Comparison of ENCODE assay signal across 20 cellular contexts in genomic region chr19:16522559-16523377, GRCh38. TPM values are rescaled to one million over a fixed set of nuclear protein-coding genes. Genes with fewer than 3 reads are reported as not detected.
DNase-seq lines count a peak whose midpoint lies in the region; ATAC-seq, FAIRE-seq and TF ChIP-seq lines count a peak whose summit lies in the region.
"Had no signal": no experiment of that assay in that cellular context is flagged by ENCODE, and none has a peak within 500 bp of the region (broad histone marks: within the 10 kb centered on the region; RNA-seq: fewer than 3 reads in every experiment).

No MANE protein-coding gene starts in this region.

- no peaks in the 10 kb centered on the region for H3K9me3 ChIP-seq in GM12878 (replicated peaks; ENCODE audit: control insufficient read depth, insufficient read depth, low read length)
- H3K9me3 ChIP-seq: Peyer's patch had no signal

- H3K4me3 ChIP-seq in GM12878 = no peak overlapping the region
- H3K4me3 ChIP-seq: GM23248, Peyer's patch had no signal

- BruUV-seq in GM12878 (replicated peaks; lab: Mats Ljungman, UMichigan) = no TSS peak

- no peaks in the 10 kb centered on the region for H3K27me3 ChIP-seq in GM12878 (replicated peaks in 1 of 2; ENCODE audit: control insufficient read depth in 2 of 2, insufficient read depth in 2 of 2, low read length in 1 of 2)
- H3K27me3 ChIP-seq: Peyer's patch had no signal

- no peak overlapping the region for H3K27ac ChIP-seq in GM12878 (ENCODE audit: control insufficient read depth, insufficient read depth)
- H3K27ac ChIP-seq: C4-2B, GM23248, Peyer's patch had no signal

- H3K27me3 Mint-ChIP-seq in CD14-positive monocyte (ENCODE audit: low read depth in 3 of 3) = no peaks in the 10 kb centered on the region

- TF ChIP-seq EP300 in GM12878 (IDR thresholded peaks at IDR 0.05; ENCODE audit: borderline replicate concordance in 1 of 2, control insufficient read depth in 1 of 2, low read depth in 2 of 2, low read length in 2 of 2) = no peak

- in situ Hi-C loops in GM12878 (cut with MboI) = no loop called here
- in situ Hi-C loops in KBM-7 (cut with MboI; ENCODE audit: low pct_unique_long_range_greater_than_20kb, low sequenced_read_pairs) = no loop called here

- CTCF ChIA-PET in GM12878 (lab: Yijun Ruan, JAX) = interaction anchor here (0.6 kb wide), 1 partner anchor 8 kb away, joined by 3 read pairs; no protein-coding TSS in a partner anchor

- POLR2A ChIA-PET in GM12878 (lab: Charles Lee) = interaction anchor here (0.5 kb wide), 1 partner anchor 537 kb away, joined by 4 read pairs; no protein-coding TSS in a partner anchor

- RAD21 ChIA-PET in GM12878 (lab: Charles Lee; ENCODE audit: unreplicated experiment) = no interaction called here

- no peak for TF ChIP-seq CTCF in GM12878 (IDR thresholded peaks at IDR 0.05 in 2 of 3, conservative IDR thresholded peaks at IDR 0.05 in 1 of 3; ENCODE audit: control insufficient read depth in 2 of 3, extremely low read depth in 1 of 3, insufficient read depth in 1 of 3, low read depth in 3 of 3, low read length in 3 of 3)
- TF ChIP-seq CTCF in CD14-positive monocyte (IDR thresholded peaks at IDR 0.05) = no peak

- 95% methylated on average over 25 of the region's 25 CpGs for WGBS in GM12878 (ENCODE audit: insufficient coverage, insufficient replicate concordance, low lambda C conversion rate, missing lambda C conversion rate)

- H4K20me1 ChIP-seq in GM12878 (ENCODE audit: control insufficient read depth, insufficient read depth) = no peaks in the 10 kb centered on the region

- no peak overlapping the region for H2AFZ ChIP-seq in GM12878 (ENCODE audit: control insufficient read depth, low read depth, low read length)
- H2AFZ ChIP-seq: GM23248 had no signal

- ATAC-seq in GM12878 = no peak
- ATAC-seq: Right ventricle myocardium inferior had no signal

- intact Hi-C loops in GM12878 (cut with micrococcal nuclease; ENCODE audit: unreplicated experiment) = no loop called here
- intact Hi-C loops in CD14-positive monocyte (cut with micrococcal nuclease) = no loop called here

- DNase-seq in 8988T (peak; percentile 18), D341Med (ENCODE audit: low spot score) (peak; percentile 30), GM12878 (ENCODE audit: low read depth, low spot score) (no peak), KBM-7 (no peak), CD14-positive monocyte (ENCODE audit: low spot score) (no peak)
- DNase-seq: ACHN; AML-193; GM23248; HCEC 1CT; NCI-H1105 treated with DMSO at 0.1 percent for 48 hours; NCI-H1694 treated with DMSO at 0.1 percent for 48 hours; NCI-H2107; NCI-H510A; NCI-H748 treated with DMSO at 0.1 percent for 48 hours; NK-92 treated with Interleukin-12 subunit alpha and Interleukin-12 subunit beta, amount 100 ng/mL, for 24 hours; Peyer's patch had no signal

- TF ChIP-seq RAD21 in GM12878 (IDR thresholded peaks at IDR 0.05; ENCODE audit: insufficient read depth, low read depth, low read length) = no peak

- peaks cover 0 to 4% (median 0%) of the 10 kb centered on the region in 7 donors for H3K9me3 Mint-ChIP-seq in CD14-positive monocyte

- no peak for FAIRE-seq in GM12878 (lab: Jason Lieb, UNC)
- FAIRE-seq: G401.6, GM19239 had no signal

- H3K36me3 ChIP-seq in GM12878 (ENCODE audit: control insufficient read depth in 2 of 2, insufficient read depth in 2 of 2, low read length in 1 of 2) = peaks cover 33 to 69% of the 10 kb centered on the region in 2 experiments

- peak; percentile 49; the same call in 1 of the 2 replicates for TF ChIP-seq POLR2A in GM12878 (IDR thresholded peaks at IDR 0.05; ENCODE audit: low read depth, low read length)

- H3K36me3 Mint-ChIP-seq in CD14-positive monocyte = peaks cover 76 to 99% of the 10 kb centered on the region in 2 donors

- no peaks in the 10 kb centered on the region for H3K79me2 ChIP-seq in GM12878 (ENCODE audit: control insufficient read depth, insufficient read depth, low read length)

- H3K4me1 ChIP-seq in GM12878 (ENCODE audit: control insufficient read depth, insufficient read depth, low read length) = no peaks in the 10 kb centered on the region
- H3K4me1 ChIP-seq: Peyer's patch had no signal

- peak overlapping the region in 1 of 7 donors; percentile 40 for H3K27ac Mint-ChIP-seq in CD14-positive monocyte

- SMC1A ChIA-PET in GM12878 (lab: Charles Lee; ENCODE audit: uncharacterized antibody, unreplicated experiment) = interaction anchor here (1.1 kb wide), 1 partner anchor 7 kb away, joined by 3 read pairs; no protein-coding TSS in a partner anchor

- no peaks in the 10 kb centered on the region for H3K4me1 Mint-ChIP-seq in CD14-positive monocyte

- no peak overlapping the region for H3K4me3 Mint-ChIP-seq in CD14-positive monocyte

- H3K9ac ChIP-seq in GM12878 (ENCODE audit: control insufficient read depth, insufficient read depth, low read length) = no peak overlapping the region
- H3K9ac ChIP-seq: GM23248 had no signal

- H3K4me2 ChIP-seq in GM12878 (ENCODE audit: control insufficient read depth, insufficient read depth) = no peak overlapping the region

RNA-seq across cellular contexts. Expression of gene CHERP, which starts 19.5 kb away (rescaled TPM):
- 47.2 and 55.4 TPM in 2 replicates for total RNA-seq in GM12878 (2013; cell fraction: nucleolus; rRNA removed)
- total RNA-seq in GM12878 (2014; rRNA removed) (3.6 and 4.9 TPM in 2 replicates), GM12878 (2014; rRNA removed; fragmentation: Illumina TruSeq; extraction: Trizol) (6.8 and 7.2 TPM in 2 replicates), GM12878 (2021) (57.5 and 65.3 TPM in 2 replicates)
- 13.6 TPM for polyA plus RNA-seq in GM12878 (2011; ENCODE audit: low read depth)
- polyA plus RNA-seq in GM12878 (2011; rRNA removed) (3.2 and 5.1 TPM in 2 replicates), GM12878 (2014; fragmentation: Illumina TruSeq; extraction: Trizol) (3.5 and 17.6 TPM in 2 replicates), GM12878 (2014; fragmentation: Nextera tagmentation; extraction: Ambion mirVana) (1 to 10 TPM in 1 of 2 experiments, under 1 TPM in 1; 0.66 to 1.7 TPM), GM12878 (2014; rRNA removed) (24.0 and 42.2 TPM in 2 replicates), GM12878 (2016; fragmentation: Nextera tagmentation; extraction: Ambion mirVana) (10 to 100 TPM; 47.1 to 49.4 TPM), CD14-positive monocyte (1 to 10 TPM; 3.2 to 5.3 TPM)
- polyA plus RNA-seq in GM12878 (2011; cell fraction: cytosol; rRNA removed) = 7.8 and 8.6 TPM in 2 replicates
- 45.6 and 76.2 TPM in 2 replicates for polyA plus RNA-seq in GM12878 (2011; cell fraction: nucleus; rRNA removed)
- polyA plus RNA-seq in GM12878 (2012) = 34.7 and 37.6 TPM in 2 replicates
- polyA minus RNA-seq in GM12878 (2011; rRNA and poly(A)+ RNA removed) = 4.5 and 8.6 TPM in 2 replicates
- polyA minus RNA-seq in GM12878 (2011; cell fraction: cytosol; rRNA and poly(A)+ RNA removed) = 9.5 and 14.8 TPM in 2 replicates
- polyA minus RNA-seq in GM12878 (2011; cell fraction: nucleus; rRNA and poly(A)+ RNA removed) = 15.5 and 27.3 TPM in 2 replicates

RNA-seq across cellular contexts. Expression of gene C19orf44, which starts 26.6 kb away (rescaled TPM):
- 21.6 and 25.8 TPM in 2 replicates for total RNA-seq in GM12878 (2013; cell fraction: nucleolus; rRNA removed)
- total RNA-seq in GM12878 (2014; rRNA removed) = 2.0 and 2.1 TPM in 2 replicates
- 2.7 and 3.3 TPM in 2 replicates for total RNA-seq in GM12878 (2014; rRNA removed; fragmentation: Illumina TruSeq; extraction: Trizol)
- 3.1 and 3.8 TPM in 2 replicates for total RNA-seq in GM12878 (2021)
- polyA plus RNA-seq in GM12878 (2011; ENCODE audit: low read depth) = 0.84 TPM
- polyA plus RNA-seq in GM12878 (2011; rRNA removed) = 2.5 and 3.0 TPM in 2 replicates
- 3.5 and 3.7 TPM in 2 replicates for polyA plus RNA-seq in GM12878 (2011; cell fraction: cytosol; rRNA removed)
- polyA plus RNA-seq in GM12878 (2011; cell fraction: nucleus; rRNA removed) = 8.7 and 9.7 TPM in 2 replicates
- 3.8 and 4.0 TPM in 2 replicates for polyA plus RNA-seq in GM12878 (2012)
- 3.6 and 5.2 TPM in 2 replicates for polyA plus RNA-seq in GM12878 (2014; fragmentation: Illumina TruSeq; extraction: Trizol)
- under 1 TPM; 0.26 to 0.31 TPM for polyA plus RNA-seq in GM12878 (2014; fragmentation: Nextera tagmentation; extraction: Ambion mirVana)
- 4.1 and 5.4 TPM in 2 replicates for polyA plus RNA-seq in GM12878 (2014; rRNA removed)
- polyA plus RNA-seq in GM12878 (2016; fragmentation: Nextera tagmentation; extraction: Ambion mirVana) = 1 to 10 TPM; 3.9 to 4.0 TPM
- 1.3 and 2.3 TPM in 2 replicates for polyA minus RNA-seq in GM12878 (2011; rRNA and poly(A)+ RNA removed)
- polyA minus RNA-seq in GM12878 (2011; cell fraction: cytosol; rRNA and poly(A)+ RNA removed) = 2.5 and 3.3 TPM in 2 replicates
- 2.7 and 3.9 TPM in 2 replicates for polyA minus RNA-seq in GM12878 (2011; cell fraction: nucleus; rRNA and poly(A)+ RNA removed)
- polyA plus RNA-seq in CD14-positive monocyte = under 1 TPM in 1 of 2 donors, not detected in 1; 0.58 TPM

RNA-seq across cellular contexts. Expression of gene CALR3, which starts 26.8 kb away (rescaled TPM):
- total RNA-seq in GM12878 (2013; cell fraction: nucleolus; rRNA removed) = not detected in 2 replicates
- total RNA-seq in GM12878 (2014; rRNA removed) (0.11 TPM in 2 replicates), GM12878 (2014; rRNA removed; fragmentation: Illumina TruSeq; extraction: Trizol) (0.18 and 0.45 TPM in 2 replicates), GM12878 (2021) (0.19 TPM in 1 of 2 replicates, not detected in the other)
- polyA plus RNA-seq in GM12878 (2011; ENCODE audit: low read depth) = not detected
- polyA plus RNA-seq in GM12878 (2011; rRNA removed) (0.05 TPM in 1 of 2 replicates, not detected in the other), GM12878 (2014; fragmentation: Illumina TruSeq; extraction: Trizol) (0.35 and 0.43 TPM in 2 replicates), GM12878 (2014; fragmentation: Nextera tagmentation; extraction: Ambion mirVana) (under 1 TPM; 0.10 to 0.13 TPM), GM12878 (2014; rRNA removed) (0.12 and 0.14 TPM in 2 replicates), GM12878 (2016; fragmentation: Nextera tagmentation; extraction: Ambion mirVana) (under 1 TPM in 1 of 2 experiments, not detected in 1; 0.31 TPM), CD14-positive monocyte (not detected)
- polyA plus RNA-seq in GM12878 (2011; cell fraction: cytosol; rRNA removed) = 0.06 TPM in 1 of 2 replicates, not detected in the other
- polyA plus RNA-seq in GM12878 (2011; cell fraction: nucleus; rRNA removed) = not detected in 2 replicates
- polyA plus RNA-seq in GM12878 (2012) = not detected in 2 replicates
- polyA minus RNA-seq in GM12878 (2011; rRNA and poly(A)+ RNA removed) = not detected in 2 replicates
- polyA minus RNA-seq in GM12878 (2011; cell fraction: cytosol; rRNA and poly(A)+ RNA removed) = not detected in 2 replicates
- polyA minus RNA-seq in GM12878 (2011; cell fraction: nucleus; rRNA and poly(A)+ RNA removed) = not detected in 2 replicates
- total RNA-seq: GM23248, Peyer's patch, Right ventricle myocardium inferior had no signal
- polyA plus RNA-seq: GM23248 had no signal

RNA-seq across cellular contexts. Expression of gene SLC35E1, which starts 49.4 kb away (rescaled TPM):
- 130 and 131 TPM in 2 replicates for total RNA-seq in GM12878 (2013; cell fraction: nucleolus; rRNA removed)
- total RNA-seq in GM12878 (2014; rRNA removed) (24.7 and 26.5 TPM in 2 replicates), GM12878 (2014; rRNA removed; fragmentation: Illumina TruSeq; extraction: Trizol) (20.1 and 20.4 TPM in 2 replicates), GM12878 (2021) (30.9 and 33.7 TPM in 2 replicates)
- 23.4 TPM for polyA plus RNA-seq in GM12878 (2011; ENCODE audit: low read depth)
- polyA plus RNA-seq in GM12878 (2011; rRNA removed) (28.7 and 37.7 TPM in 2 replicates), GM12878 (2014; fragmentation: Illumina TruSeq; extraction: Trizol) (20.5 and 23.8 TPM in 2 replicates), GM12878 (2014; fragmentation: Nextera tagmentation; extraction: Ambion mirVana) (10 to 100 TPM; 11.3 to 15.1 TPM), GM12878 (2014; rRNA removed) (19.6 and 26.7 TPM in 2 replicates), GM12878 (2016; fragmentation: Nextera tagmentation; extraction: Ambion mirVana) (10 to 100 TPM; 12.6 to 20.0 TPM), CD14-positive monocyte (10 to 100 TPM; 12.1 to 13.5 TPM)
- polyA plus RNA-seq in GM12878 (2011; cell fraction: cytosol; rRNA removed) = 42.7 and 47.6 TPM in 2 replicates
- polyA plus RNA-seq in GM12878 (2011; cell fraction: nucleus; rRNA removed) = 45.6 and 46.8 TPM in 2 replicates
- polyA plus RNA-seq in GM12878 (2012) = 32.1 and 35.8 TPM in 2 replicates
- polyA minus RNA-seq in GM12878 (2011; rRNA and poly(A)+ RNA removed) = 96.4 and 132 TPM in 2 replicates
- polyA minus RNA-seq in GM12878 (2011; cell fraction: cytosol; rRNA and poly(A)+ RNA removed) = 29.0 and 31.5 TPM in 2 replicates
- 27.3 and 43.1 TPM in 2 replicates for polyA minus RNA-seq in GM12878 (2011; cell fraction: nucleus; rRNA and poly(A)+ RNA removed)

RNA-seq across cellular contexts. Expression of gene EPS15L1, which starts 51.0 kb away (rescaled TPM):
- 105 and 117 TPM in 2 replicates for total RNA-seq in GM12878 (2013; cell fraction: nucleolus; rRNA removed)
- total RNA-seq in GM12878 (2014; rRNA removed) (11.3 and 11.4 TPM in 2 replicates), GM12878 (2014; rRNA removed; fragmentation: Illumina TruSeq; extraction: Trizol) (15.9 and 16.7 TPM in 2 replicates), GM12878 (2021) (43.5 and 50.4 TPM in 2 replicates)
- 14.0 TPM for polyA plus RNA-seq in GM12878 (2011; ENCODE audit: low read depth)
- polyA plus RNA-seq in GM12878 (2011; rRNA removed) (7.2 and 19.1 TPM in 2 replicates), GM12878 (2014; fragmentation: Illumina TruSeq; extraction: Trizol) (20.4 and 24.1 TPM in 2 replicates), GM12878 (2014; fragmentation: Nextera tagmentation; extraction: Ambion mirVana) (1 to 10 TPM; 5.9 to 7.6 TPM), GM12878 (2014; rRNA removed) (20.4 and 25.3 TPM in 2 replicates), GM12878 (2016; fragmentation: Nextera tagmentation; extraction: Ambion mirVana) (10 to 100 TPM; 41.3 to 43.3 TPM), CD14-positive monocyte (1 to 10 TPM; 5.2 to 6.1 TPM)
- 15.6 and 16.9 TPM in 2 replicates for polyA plus RNA-seq in GM12878 (2011; cell fraction: cytosol; rRNA removed)
- 32.3 and 38.7 TPM in 2 replicates for polyA plus RNA-seq in GM12878 (2011; cell fraction: nucleus; rRNA removed)
- 34.0 and 35.2 TPM in 2 replicates for polyA plus RNA-seq in GM12878 (2012)
- 21.1 and 23.7 TPM in 2 replicates for polyA minus RNA-seq in GM12878 (2011; rRNA and poly(A)+ RNA removed)
- polyA minus RNA-seq in GM12878 (2011; cell fraction: cytosol; rRNA and poly(A)+ RNA removed) = 10.7 and 12.6 TPM in 2 replicates
- 20.1 and 45.2 TPM in 2 replicates for polyA minus RNA-seq in GM12878 (2011; cell fraction: nucleus; rRNA and poly(A)+ RNA removed)

Comparison
In these comparisons a context has a peak if more than half of its experiments do, and no peak if none do; other contexts are left out.
1. DNase-seq: peak in 8988T (single experiment) and D341Med (single experiment); none in GM12878 (single experiment), KBM-7 (single experiment) and CD14-positive monocyte (single experiment).